1 cellular context compared by ENCODE assay signal in the genomic region with DNA sequence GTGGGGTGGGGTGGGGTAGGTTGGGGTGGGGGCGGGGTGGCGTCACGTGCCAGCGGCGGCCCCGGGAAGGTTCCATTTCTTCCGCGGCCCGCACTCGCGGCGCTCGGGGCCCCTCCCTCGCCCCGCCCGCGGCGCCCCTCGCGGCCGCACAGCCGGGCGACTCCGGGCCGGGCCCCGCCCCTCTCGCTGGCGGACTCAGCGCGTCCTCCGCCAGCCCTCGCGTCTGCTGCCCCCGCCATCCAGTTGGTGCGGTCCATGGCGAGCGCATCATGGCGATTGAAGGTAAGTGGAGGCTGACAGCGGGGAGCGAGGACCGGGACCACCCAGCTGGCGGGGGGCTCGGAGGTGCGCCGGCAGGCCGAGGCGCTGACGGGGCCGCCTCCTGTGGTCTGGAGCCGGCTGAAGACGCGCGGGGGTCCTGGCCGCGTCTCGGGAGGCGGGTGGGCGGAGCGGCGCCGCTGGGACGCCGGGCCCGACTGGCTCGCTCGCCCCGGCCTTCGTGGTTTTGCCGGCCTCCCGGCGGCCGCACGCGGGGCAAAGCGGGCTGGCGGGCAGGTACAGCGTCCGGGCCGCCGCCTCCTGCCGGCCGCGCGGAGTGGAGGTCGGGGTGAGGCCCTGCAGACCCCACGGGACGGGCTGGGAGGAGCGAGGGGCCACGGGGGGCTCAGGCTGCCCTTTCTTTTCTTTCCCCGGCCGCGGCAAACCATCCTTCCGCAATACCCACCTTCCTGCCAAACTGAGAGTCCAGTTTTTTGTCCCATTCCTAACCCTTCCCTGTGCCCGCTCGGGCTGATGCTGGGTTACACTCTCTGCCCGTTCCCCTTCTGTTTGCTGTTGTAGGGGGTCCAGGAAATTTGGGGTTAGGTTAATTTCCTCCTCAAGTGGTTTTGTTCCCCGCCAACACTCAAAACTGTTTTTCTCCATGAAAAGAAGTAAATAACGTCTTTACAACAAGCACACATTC.
TF ChIP-seq lines count a peak whose summit lies in the region.

SYT14 (plus strand) TSS at position 222 of the 964 bp plus-strand sequence; CDS start at position 270, 48 bp downstream.

TF ChIP-seq in SK-N-SH, 30 proteins besides CTCF, POLR2A, EP300 and RAD21 (continued from another document):
- TF ChIP-seq REST (IDR thresholded peaks at IDR 0.05; ENCODE audit: low read depth, low read length) (0 out of 2 replicates have a peak, but pooled peaks have one; percentile 9), ELF1 (IDR thresholded peaks at IDR 0.05) (no peak), RCOR1 (IDR thresholded peaks at IDR 0.05; ENCODE audit: low read length) (no peak; the same call in 1 of the 2 replicates), FOSL2 (IDR thresholded peaks at IDR 0.05; ENCODE audit: borderline replicate concordance, low read depth) (no peak), ZBTB33 (IDR thresholded peaks at IDR 0.05; ENCODE audit: borderline replicate concordance, low read depth) (no peak), TAF1 (IDR thresholded peaks at IDR 0.05; ENCODE audit: borderline replicate concordance, low read depth, low read length) (peak; percentile 46; the same call in 1 of the 2 replicates), NFIC (IDR thresholded peaks at IDR 0.05; ENCODE audit: borderline replicate concordance) (no peak), MEF2A (IDR thresholded peaks at IDR 0.05; ENCODE audit: borderline replicate concordance, low read depth) (no peak), FOXJ3 (CRISPR knock-in tag; IDR thresholded peaks at IDR 0.05) (no peak), SMC3 (IDR thresholded peaks at IDR 0.05; ENCODE audit: low read depth, low read length) (0 out of 2 replicates have a peak, but pooled peaks have one; percentile 12), USF2 (IDR thresholded peaks at IDR 0.05; ENCODE audit: borderline replicate concordance, low read depth, low read length) (no peak), IRF3 (IDR thresholded peaks at IDR 0.05; ENCODE audit: low read depth, low read length) (no peak), POLR2AphosphoS5 (IDR thresholded peaks at IDR 0.05; ENCODE audit: low read depth, low read length) (peak; percentile 48; the same call in 1 of the 2 replicates), JUND (IDR thresholded peaks at IDR 0.05) (no peak), YY1 (IDR thresholded peaks at IDR 0.05; ENCODE audit: low read depth) (peak; percentile 64), GABPA (IDR thresholded peaks at IDR 0.05; ENCODE audit: low read depth) (no peak)
